In the genomic region with DNA sequence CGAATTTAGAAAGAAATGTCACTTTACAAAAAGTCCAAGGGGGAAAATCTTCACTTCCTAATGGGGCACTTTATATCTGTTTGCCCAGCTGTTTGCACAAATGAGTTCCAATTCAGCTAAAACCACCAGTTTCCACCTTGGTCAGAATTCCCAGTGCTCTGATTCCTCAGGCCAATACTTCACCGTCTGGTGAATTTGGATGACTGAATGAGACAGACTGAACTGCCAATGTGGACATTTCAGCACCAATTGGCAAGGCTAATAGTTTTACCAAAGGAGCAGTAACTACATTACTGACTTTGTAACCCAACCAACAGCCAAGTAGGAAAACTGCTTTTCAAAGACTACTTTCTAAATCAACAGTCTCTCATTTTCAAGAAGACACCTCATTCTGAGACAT, we compare ENCODE assay signal across 20 cellular contexts. TPM values are rescaled to one million over a fixed set of nuclear protein-coding genes. Genes with fewer than 3 reads are reported as not detected.
"Had no signal": no experiment of that assay in that cellular context is flagged by ENCODE, and none has a peak within 500 bp of the region (broad histone marks: within the 10 kb centered on the region; RNA-seq: fewer than 3 reads in every experiment).

No MANE protein-coding gene starts in this region.

- H3K36me3 ChIP-seq: brain microvascular endothelial cell, left lung, neural progenitor cell, right lobe of liver, tibial nerve had no signal

- H3K4me3 ChIP-seq: left lung, neural progenitor cell, psoas muscle, right lobe of liver, tibial nerve had no signal

- H3K9me3 ChIP-seq: left lung, psoas muscle, right lobe of liver, tibial nerve had no signal

- H3K4me2 ChIP-seq: neural progenitor cell had no signal

- H2AFZ ChIP-seq: neural progenitor cell had no signal

- H3K27ac ChIP-seq: brain microvascular endothelial cell, left lung, neural progenitor cell, psoas muscle, right lobe of liver had no signal

- H3K9ac ChIP-seq: neural progenitor cell had no signal

- H3K27me3 ChIP-seq: brain microvascular endothelial cell, left lung, neural progenitor cell, right lobe of liver, tibial nerve had no signal

- ATAC-seq: activated CD4-positive, CD25-positive, alpha-beta regulatory T cell treated with anti-CD3 and anti-CD28 coated beads, Interleukin-2, amount 50 U/mL, for 24 hours; activated CD8-positive, alpha-beta T cell treated with anti-CD3 and anti-CD28 coated beads, Interleukin-2, amount 10 ng/mL, durations not matched to agents 7 days and 5 days; left lung; right lobe of liver; stimulated activated effector memory CD8-positive, alpha-beta T cell treated with anti-CD3 and anti-CD28 coated beads, Interleukin-12 subunit alpha, Interleukin-12 subunit beta, amount 100 ng/mL, for 72 hours had no signal

- DNase-seq: activated CD4-positive, alpha-beta T cell treated with anti-CD3 and anti-CD28 coated beads, Interleukin-2, amount 10 ng/mL, durations not matched to agents 7 days and 5 days; activated CD8-positive, alpha-beta T cell treated with anti-CD3 and anti-CD28 coated beads, Interleukin-2, amount 10 ng/mL, durations not matched to agents 7 days and 5 days; activated naive CD4-positive, alpha-beta T cell treated with anti-CD3 and anti-CD28 coated beads, Interleukin-2, amount 10 ng/mL, durations not matched to agents 7 days and 5 days; activated T-cell treated with anti-CD3 and anti-CD28 coated beads, Interleukin-2, amount 50 U/mL, for 24 hours; aorta; brain microvascular endothelial cell; cerebellar nuclear complex; effector CD4-positive, alpha-beta T cell; glutamatergic neuron; hypothalamus; islet precursor cell; left lung; naive B cell; right lobe of liver; stimulated activated CD4-positive, alpha-beta T cell treated with anti-CD3 and anti-CD28 coated beads, Interleukin-4, amount 100 ng/mL, for 24 hours had no signal

- H3K4me1 ChIP-seq: left lung, neural progenitor cell, psoas muscle, right lobe of liver, tibial nerve had no signal

RNA-seq across cellular contexts. Expression of gene ABI3BP, which starts 51.8 kb away (rescaled TPM):
- total RNA-seq: activated CD4-positive, alpha-beta T cell treated with anti-CD3 and anti-CD28 coated beads, Interleukin-2, amount 10 ng/mL, durations not matched to agents 7 days and 5 days had no signal
